25 cellular contexts compared by ENCODE assay signal in the genomic region with DNA sequence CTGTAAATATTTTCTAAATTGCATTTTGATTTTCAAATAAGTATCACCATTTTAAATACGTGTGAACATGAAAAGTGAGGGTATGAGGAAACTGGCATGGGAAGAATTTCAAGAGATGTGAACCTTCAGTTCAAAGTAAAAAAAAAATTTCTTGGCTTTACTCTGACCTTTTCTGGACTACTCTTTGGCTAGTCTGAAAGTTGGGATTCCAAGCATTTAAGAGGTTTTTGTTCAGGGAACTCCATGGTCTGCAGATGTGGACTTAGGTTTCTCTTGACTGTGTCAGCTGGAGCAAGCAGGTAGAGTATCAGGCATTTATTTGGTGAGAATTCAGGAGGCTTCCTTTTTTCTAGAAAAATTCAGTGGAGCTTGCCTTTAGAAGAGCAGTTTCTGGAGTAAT.
"Had no signal": no experiment of that assay in that cellular context is flagged by ENCODE, and none has a peak within 500 bp of the region (broad histone marks: within the 10 kb centered on the region; RNA-seq: fewer than 3 reads in every experiment).

No MANE protein-coding gene starts in this region.

- H3K9me3 ChIP-seq: esophagus muscularis mucosa, gastrocnemius medialis, mucosa of descending colon, neutrophil, tibial nerve, uterus had no signal

- H3K9me3 Mint-ChIP-seq: activated CD4-positive, alpha-beta memory T cell treated with anti-CD3 and anti-CD28 coated beads for 36 hours; activated T-helper 2 cell treated with anti-CD3 and anti-CD28 coated beads, Interferon-gamma antibody, Interleukin-2, Interleukin-4, amounts not matched to agents 10 μg/mL and 5 μg/mL and 100 μg/mL, durations not matched to agents 14 hours and 24 hours and 36 hours had no signal

- H3K27ac ChIP-seq: esophagus muscularis mucosa, gastrocnemius medialis, heart right ventricle, neutrophil, tibial nerve, uterus had no signal

- H3K4me3 ChIP-seq: esophagus muscularis mucosa, gastrocnemius medialis, heart right ventricle, lung, mucosa of descending colon, tibial nerve, uterus had no signal

- DNase-seq: activated CD4-positive, alpha-beta memory T cell treated with anti-CD3 and anti-CD28 coated beads for 36 hours; activated CD4-positive, CD25-positive, alpha-beta regulatory T cell treated with anti-CD3 and anti-CD28 coated beads, Interleukin-2, amount 50 U/mL, for 72 hours; activated CD8-positive, alpha-beta memory T cell treated with anti-CD3 and anti-CD28 coated beads, Interleukin-2, amount 10 ng/mL, durations not matched to agents 7 days and 5 days; activated naive CD4-positive, alpha-beta T cell treated with anti-CD3 and anti-CD28 coated beads, Interleukin-2, amount 10 ng/mL, durations not matched to agents 7 days and 5 days; activated T-cell treated with anti-CD3 and anti-CD28 coated beads, Interleukin-2, amount 50 U/mL, for 1 hour; central memory CD4-positive, alpha-beta T cell; cortex of kidney; effector CD4-positive, alpha-beta T cell; gastrocnemius medialis; heart right ventricle; islet precursor cell; mucosa of descending colon; natural killer cell; posterior cingulate gyrus; stimulated activated CD4-positive, alpha-beta T cell treated with anti-CD3 and anti-CD28 coated beads, Interleukin-4, amount 100 ng/mL, for 24 hours; stimulated activated naive CD4-positive, alpha-beta T cell; substantia nigra; T-helper 9 cell; uterus had no signal

- H3K27me3 Mint-ChIP-seq: activated CD4-positive, alpha-beta memory T cell treated with anti-CD3 and anti-CD28 coated beads for 36 hours; activated CD8-positive, alpha-beta memory T cell treated with anti-CD3 and anti-CD28 coated beads, Interleukin-2, amount 10 ng/mL, durations not matched to agents 7 days and 5 days; activated naive CD4-positive, alpha-beta T cell treated with anti-CD3 and anti-CD28 coated beads, Interleukin-2, amount 10 ng/mL, durations not matched to agents 7 days and 5 days had no signal

- H3K27ac Mint-ChIP-seq: activated CD4-positive, alpha-beta memory T cell treated with anti-CD3 and anti-CD28 coated beads for 36 hours; activated CD8-positive, alpha-beta memory T cell treated with anti-CD3 and anti-CD28 coated beads, Interleukin-2, amount 10 ng/mL, durations not matched to agents 7 days and 5 days; activated naive CD4-positive, alpha-beta T cell treated with anti-CD3 and anti-CD28 coated beads, Interleukin-2, amount 10 ng/mL, durations not matched to agents 7 days and 5 days; activated T-helper 2 cell treated with anti-CD3 and anti-CD28 coated beads, Interferon-gamma antibody, Interleukin-2, Interleukin-4, amounts not matched to agents 10 μg/mL and 5 μg/mL and 100 μg/mL, durations not matched to agents 14 hours and 24 hours and 36 hours; brain; natural killer cell had no signal

- H3K4me1 Mint-ChIP-seq: activated CD8-positive, alpha-beta memory T cell treated with anti-CD3 and anti-CD28 coated beads, Interleukin-2, amount 10 ng/mL, durations not matched to agents 7 days and 5 days; activated naive CD4-positive, alpha-beta T cell treated with anti-CD3 and anti-CD28 coated beads, Interleukin-2, amount 10 ng/mL, durations not matched to agents 7 days and 5 days; brain; natural killer cell had no signal

- H3K4me3 Mint-ChIP-seq: activated CD4-positive, alpha-beta memory T cell treated with anti-CD3 and anti-CD28 coated beads for 36 hours; activated CD8-positive, alpha-beta memory T cell treated with anti-CD3 and anti-CD28 coated beads, Interleukin-2, amount 10 ng/mL, durations not matched to agents 7 days and 5 days; activated naive CD4-positive, alpha-beta T cell treated with anti-CD3 and anti-CD28 coated beads, Interleukin-2, amount 10 ng/mL, durations not matched to agents 7 days and 5 days; brain; natural killer cell had no signal

- H3K36me3 Mint-ChIP-seq: activated CD4-positive, alpha-beta memory T cell treated with anti-CD3 and anti-CD28 coated beads for 36 hours; activated CD8-positive, alpha-beta memory T cell treated with anti-CD3 and anti-CD28 coated beads, Interleukin-2, amount 10 ng/mL, durations not matched to agents 7 days and 5 days; activated naive CD4-positive, alpha-beta T cell treated with anti-CD3 and anti-CD28 coated beads, Interleukin-2, amount 10 ng/mL, durations not matched to agents 7 days and 5 days; brain; natural killer cell had no signal

- H3K36me3 ChIP-seq: esophagus muscularis mucosa, gastrocnemius medialis, heart right ventricle, neutrophil, tibial nerve, uterus had no signal

- ATAC-seq: activated CD8-positive, alpha-beta memory T cell treated with anti-CD3 and anti-CD28 coated beads, Interleukin-2, amount 10 ng/mL, durations not matched to agents 7 days and 5 days; gastrocnemius medialis; heart right ventricle; mucosa of descending colon; natural killer cell had no signal
